Comparison of ENCODE assay signal across 1 cellular context in genomic region chr1:33130297-33130696, GRCh38.
TF ChIP-seq lines count a peak whose summit lies in the region.

No MANE protein-coding gene starts in this region.

TF ChIP-seq in HEK293, 187 proteins besides CTCF, POLR2A, EP300 and RAD21:
- TF ChIP-seq PRDM10 (tag by site-specific recombination; IDR thresholded peaks at IDR 0.05) (peak; percentile 17; the same call in 1 of the 2 replicates), ZNF292 (tag by site-specific recombination; IDR thresholded peaks at IDR 0.05; ENCODE audit: borderline replicate concordance, low read depth) (no peak)
